Comparison of ENCODE assay signal across 1 cellular context in the genomic region with DNA sequence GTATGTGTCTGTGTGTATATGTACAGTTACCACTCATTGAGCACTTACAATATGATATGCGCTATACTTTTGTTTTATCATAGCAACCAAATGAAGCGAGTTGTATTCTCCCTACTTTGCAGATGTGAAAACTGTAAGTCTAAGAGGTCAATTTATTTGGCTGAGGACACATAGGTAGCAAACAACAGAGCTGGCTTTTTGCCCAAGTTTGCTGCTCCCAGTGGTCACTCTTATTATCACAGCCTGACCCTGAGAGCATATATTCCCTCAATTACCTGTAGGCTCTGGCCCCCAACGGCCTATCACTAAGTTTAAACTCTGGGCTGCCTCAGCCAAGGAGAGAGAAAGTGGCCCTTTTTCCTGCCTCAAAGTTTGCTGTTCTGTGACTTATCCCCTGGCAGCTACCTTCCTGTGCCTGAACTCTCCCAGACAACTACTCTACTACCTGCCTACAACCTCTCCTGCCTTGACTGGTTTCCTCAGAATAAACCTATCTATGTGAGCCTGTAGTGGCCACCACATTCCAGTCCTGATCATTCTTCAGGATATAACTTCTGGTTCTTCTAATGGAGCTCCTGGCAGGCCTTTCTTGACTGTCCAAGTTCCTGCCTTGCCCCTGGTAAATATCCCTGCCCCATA.
TF ChIP-seq lines count a peak whose summit lies in the region.

No MANE protein-coding gene starts in this region.

TF ChIP-seq in WTC11, 78 proteins besides CTCF, POLR2A, EP300 and RAD21 (continued from another document):
- TF ChIP-seq, protein P1, sequence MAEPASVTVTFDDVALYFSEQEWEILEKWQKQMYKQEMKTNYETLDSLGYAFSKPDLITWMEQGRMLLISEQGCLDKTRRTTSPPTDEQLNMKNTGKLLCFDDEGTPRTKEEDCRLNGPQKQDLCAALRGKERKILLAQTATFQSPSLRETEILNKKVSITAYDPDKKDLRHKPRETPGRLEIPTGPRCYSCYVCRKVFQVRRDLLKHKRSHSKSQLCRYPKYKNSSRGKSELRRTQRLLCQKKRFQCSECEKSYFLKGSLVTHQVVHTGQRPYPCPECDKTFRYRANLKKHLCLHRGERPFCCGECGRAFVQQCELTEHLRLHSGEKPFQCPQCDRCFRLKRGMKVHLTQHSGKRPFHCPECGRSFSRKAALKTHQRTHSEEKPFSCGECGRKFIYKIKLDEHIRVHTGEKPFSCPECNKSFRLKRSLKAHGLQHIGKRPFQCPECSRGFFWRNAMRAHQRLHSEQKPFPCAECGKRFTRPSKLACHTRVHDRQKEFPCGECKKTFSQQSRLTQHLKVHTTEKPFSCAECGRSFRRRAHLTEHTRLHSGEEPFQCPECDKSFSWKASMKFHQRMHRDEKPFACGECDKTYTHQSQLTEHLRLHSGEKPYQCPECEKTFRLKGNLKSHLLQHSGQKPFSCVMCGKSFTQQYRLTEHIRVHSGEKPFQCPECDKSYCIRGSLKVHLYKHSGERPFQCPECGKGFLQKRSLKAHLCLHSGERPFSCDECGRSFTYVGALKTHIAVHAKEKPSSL (CRISPR knock-in tag; conservative IDR thresholded peaks at IDR 0.05), result no peak
- TF ChIP-seq NR1H2 (CRISPR knock-in tag; IDR thresholded peaks at IDR 0.05), result no peak
- no peak for TF ChIP-seq EMX1 (CRISPR knock-in tag; IDR thresholded peaks at IDR 0.05)
- TF ChIP-seq, protein P2, sequence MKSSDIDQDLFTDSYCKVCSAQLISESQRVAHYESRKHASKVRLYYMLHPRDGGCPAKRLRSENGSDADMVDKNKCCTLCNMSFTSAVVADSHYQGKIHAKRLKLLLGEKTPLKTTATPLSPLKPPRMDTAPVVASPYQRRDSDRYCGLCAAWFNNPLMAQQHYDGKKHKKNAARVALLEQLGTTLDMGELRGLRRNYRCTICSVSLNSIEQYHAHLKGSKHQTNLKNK (CRISPR knock-in tag; IDR thresholded peaks at IDR 0.05), result no peak
- TF ChIP-seq, protein P3, sequence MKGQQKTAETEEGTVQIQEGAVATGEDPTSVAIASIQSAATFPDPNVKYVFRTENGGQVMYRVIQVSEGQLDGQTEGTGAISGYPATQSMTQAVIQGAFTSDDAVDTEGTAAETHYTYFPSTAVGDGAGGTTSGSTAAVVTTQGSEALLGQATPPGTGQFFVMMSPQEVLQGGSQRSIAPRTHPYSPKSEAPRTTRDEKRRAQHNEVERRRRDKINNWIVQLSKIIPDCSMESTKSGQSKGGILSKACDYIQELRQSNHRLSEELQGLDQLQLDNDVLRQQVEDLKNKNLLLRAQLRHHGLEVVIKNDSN (CRISPR knock-in tag; IDR thresholded peaks at IDR 0.05), result no peak
- TF ChIP-seq JUN (CRISPR knock-in tag; IDR thresholded peaks at IDR 0.05), result no peak
- no peak for TF ChIP-seq ATF1 (CRISPR knock-in tag; IDR thresholded peaks at IDR 0.05)
- TF ChIP-seq, protein P4, sequence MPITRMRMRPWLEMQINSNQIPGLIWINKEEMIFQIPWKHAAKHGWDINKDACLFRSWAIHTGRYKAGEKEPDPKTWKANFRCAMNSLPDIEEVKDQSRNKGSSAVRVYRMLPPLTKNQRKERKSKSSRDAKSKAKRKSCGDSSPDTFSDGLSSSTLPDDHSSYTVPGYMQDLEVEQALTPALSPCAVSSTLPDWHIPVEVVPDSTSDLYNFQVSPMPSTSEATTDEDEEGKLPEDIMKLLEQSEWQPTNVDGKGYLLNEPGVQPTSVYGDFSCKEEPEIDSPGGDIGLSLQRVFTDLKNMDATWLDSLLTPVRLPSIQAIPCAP (CRISPR knock-in tag; IDR thresholded peaks at IDR 0.05), result no peak
- TF ChIP-seq, protein P5, sequence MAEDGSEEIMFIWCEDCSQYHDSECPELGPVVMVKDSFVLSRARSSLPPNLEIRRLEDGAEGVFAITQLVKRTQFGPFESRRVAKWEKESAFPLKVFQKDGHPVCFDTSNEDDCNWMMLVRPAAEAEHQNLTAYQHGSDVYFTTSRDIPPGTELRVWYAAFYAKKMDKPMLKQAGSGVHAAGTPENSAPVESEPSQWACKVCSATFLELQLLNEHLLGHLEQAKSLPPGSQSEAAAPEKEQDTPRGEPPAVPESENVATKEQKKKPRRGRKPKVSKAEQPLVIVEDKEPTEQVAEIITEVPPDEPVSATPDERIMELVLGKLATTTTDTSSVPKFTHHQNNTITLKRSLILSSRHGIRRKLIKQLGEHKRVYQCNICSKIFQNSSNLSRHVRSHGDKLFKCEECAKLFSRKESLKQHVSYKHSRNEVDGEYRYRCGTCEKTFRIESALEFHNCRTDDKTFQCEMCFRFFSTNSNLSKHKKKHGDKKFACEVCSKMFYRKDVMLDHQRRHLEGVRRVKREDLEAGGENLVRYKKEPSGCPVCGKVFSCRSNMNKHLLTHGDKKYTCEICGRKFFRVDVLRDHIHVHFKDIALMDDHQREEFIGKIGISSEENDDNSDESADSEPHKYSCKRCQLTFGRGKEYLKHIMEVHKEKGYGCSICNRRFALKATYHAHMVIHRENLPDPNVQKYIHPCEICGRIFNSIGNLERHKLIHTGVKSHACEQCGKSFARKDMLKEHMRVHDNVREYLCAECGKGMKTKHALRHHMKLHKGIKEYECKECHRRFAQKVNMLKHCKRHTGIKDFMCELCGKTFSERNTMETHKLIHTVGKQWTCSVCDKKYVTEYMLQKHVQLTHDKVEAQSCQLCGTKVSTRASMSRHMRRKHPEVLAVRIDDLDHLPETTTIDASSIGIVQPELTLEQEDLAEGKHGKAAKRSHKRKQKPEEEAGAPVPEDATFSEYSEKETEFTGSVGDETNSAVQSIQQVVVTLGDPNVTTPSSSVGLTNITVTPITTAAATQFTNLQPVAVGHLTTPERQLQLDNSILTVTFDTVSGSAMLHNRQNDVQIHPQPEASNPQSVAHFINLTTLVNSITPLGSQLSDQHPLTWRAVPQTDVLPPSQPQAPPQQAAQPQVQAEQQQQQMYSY (CRISPR knock-in tag; IDR thresholded peaks at IDR 0.05), result no peak
